In genomic region chr7:129258649-129259389, GRCh38 we compare ENCODE assay signal across 11 cellular contexts. TPM values are rescaled to one million over a fixed set of nuclear protein-coding genes. Genes with fewer than 3 reads are reported as not detected.
DNase-seq lines count a peak whose midpoint lies in the region; ATAC-seq and TF ChIP-seq lines count a peak whose summit lies in the region.
"Had no signal": no experiment of that assay in that cellular context is flagged by ENCODE, and none has a peak within 500 bp of the region (broad histone marks: within the 10 kb centered on the region; RNA-seq: fewer than 3 reads in every experiment).

No MANE protein-coding gene starts in this region.

- H3K9me3 Mint-ChIP-seq in effector memory CD8-positive, alpha-beta T cell = no peaks in the 10 kb centered on the region
- H3K9me3 Mint-ChIP-seq in nephron progenitor cell = no peaks in the 10 kb centered on the region
- H3K9me3 Mint-ChIP-seq: central memory CD8-positive, alpha-beta T cell had no signal

- H3K4me1 Mint-ChIP-seq in effector memory CD8-positive, alpha-beta T cell (ENCODE audit: low read depth in 2 of 2) = peaks cover 19 to 21% of the 10 kb centered on the region in 2 donors
- peaks cover 9% of the 10 kb centered on the region for H3K4me1 Mint-ChIP-seq in nephron progenitor cell

- peak; percentile 40 for ATAC-seq in effector memory CD8-positive, alpha-beta T cell (replicated peaks)
- ATAC-seq in HG03432 (IDR thresholded peaks at IDR 0.05; ENCODE audit: unreplicated experiment) (no peak), GM21381 (IDR thresholded peaks at IDR 0.05; ENCODE audit: unreplicated experiment) (no peak)
- ATAC-seq: HepG2 had no signal

- no peaks in the 10 kb centered on the region for H3K27me3 Mint-ChIP-seq in effector memory CD8-positive, alpha-beta T cell
- no peaks in the 10 kb centered on the region for H3K27me3 Mint-ChIP-seq in nephron progenitor cell (ENCODE audit: low read depth, poor library complexity)
- H3K27me3 Mint-ChIP-seq: central memory CD8-positive, alpha-beta T cell had no signal

- H3K27ac Mint-ChIP-seq in effector memory CD8-positive, alpha-beta T cell = peak overlapping the region in 1 of 2 donors; percentile 62
- peak overlapping the region; percentile 66 for H3K27ac Mint-ChIP-seq in nephron progenitor cell

- peak; percentile 48 for DNase-seq in DMS53 (lab: John Stamatoyannopoulos, UW)
- DNase-seq in DMS53 treated with DMSO at 0.1 percent for 48 hours (lab: John Stamatoyannopoulos, UW; ENCODE audit: unreplicated experiment) = no peak
- peak; percentile 59 for DNase-seq in M059J (ENCODE audit: low read depth)
- no peak for DNase-seq in effector memory CD8-positive, alpha-beta T cell
- no peak for DNase-seq in nephron progenitor cell
- no peak for DNase-seq in NCI-H446 treated with DMSO at 0.1 percent for 48 hours (lab: John Stamatoyannopoulos, UW)
- DNase-seq: foreskin melanocyte had no signal

- no peak for TF ChIP-seq CTCF in nephron progenitor cell (IDR thresholded peaks at IDR 0.05)

- H3K36me3 Mint-ChIP-seq in effector memory CD8-positive, alpha-beta T cell (ENCODE audit: insufficient read depth) = no peaks in the 10 kb centered on the region
- H3K36me3 Mint-ChIP-seq in nephron progenitor cell (ENCODE audit: low read depth) = peaks cover 5% of the 10 kb centered on the region

- H3K4me3 Mint-ChIP-seq in effector memory CD8-positive, alpha-beta T cell = peak overlapping the region; percentile 20 to 52
- H3K4me3 Mint-ChIP-seq in nephron progenitor cell = no peak overlapping the region
- H3K4me3 Mint-ChIP-seq: central memory CD8-positive, alpha-beta T cell had no signal

RNA-seq across cellular contexts. Expression of gene AHCYL2, which starts 34.0 kb away (rescaled TPM):
- total RNA-seq in M059J (2014; rRNA removed; shearing (Covaris generic)) = 8.1 and 8.2 TPM in 2 replicates

Comparison
In these comparisons a context has a peak if more than half of its experiments do, and no peak if none do; other contexts are left out.
1. DNase-seq: peak in DMS53 (single experiment) and M059J (single experiment); none in DMS53 treated with DMSO at 0.1 percent for 48 hours (single experiment), effector memory CD8-positive, alpha-beta T cell (0 of 3), nephron progenitor cell (single experiment) and NCI-H446 treated with DMSO at 0.1 percent for 48 hours (single experiment).